Comparison of ENCODE assay signal across 23 cellular contexts in the genomic region with DNA sequence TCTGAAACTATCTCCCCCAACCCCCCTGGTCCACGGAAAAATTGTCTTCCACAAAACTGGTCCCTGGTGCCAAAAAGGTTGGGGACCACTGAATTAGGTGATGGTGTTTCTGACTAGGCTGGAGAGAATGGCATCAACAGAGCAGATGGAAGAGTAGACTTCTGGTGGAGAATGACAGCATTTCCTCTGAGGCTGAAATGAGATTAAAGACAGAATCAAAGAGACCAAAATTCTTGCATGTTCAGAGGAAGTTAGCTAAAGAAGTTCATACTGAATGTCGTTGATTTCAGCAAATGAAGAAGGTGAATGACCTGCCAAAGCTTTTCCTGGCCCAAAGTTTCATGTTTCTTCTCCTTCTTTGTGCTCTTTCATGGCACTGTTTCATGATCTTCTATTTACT.
DNase-seq lines count a peak whose midpoint lies in the region; ATAC-seq and TF ChIP-seq lines count a peak whose summit lies in the region.
"Had no signal": no experiment of that assay in that cellular context is flagged by ENCODE, and none has a peak within 500 bp of the region (broad histone marks: within the 10 kb centered on the region; RNA-seq: fewer than 3 reads in every experiment).

No MANE protein-coding gene starts in this region.

- intact Hi-C loops in CD8-positive, alpha-beta T cell (cut with DNase I, micrococcal nuclease) = no loop called here
- intact Hi-C loops in uterus (cut with DNase I; ENCODE audit: low total_unique reads) = no loop called here

- peaks cover 13% of the 10 kb centered on the region for H3K9me3 ChIP-seq in CD8-positive, alpha-beta T cell (ENCODE audit: low read length)
- H3K9me3 ChIP-seq in uterus = no peaks in the 10 kb centered on the region
- H3K9me3 ChIP-seq: SJCRH30 had no signal

- peak; percentile 69 for ATAC-seq in CD8-positive, alpha-beta T cell
- ATAC-seq in WTC11 = no peak
- ATAC-seq: HCT116, PC-3, Right ventricle myocardium inferior, SK-N-SH treated with all-trans-retinoic acid at 6 μM for 48 hours had no signal

- H3K27ac Mint-ChIP-seq in activated CD4-positive, alpha-beta T cell treated with anti-CD3 and anti-CD28 coated beads, Interleukin-2, amount 10 ng/mL, durations not matched to agents 7 days and 5 days = peak overlapping the region; percentile 9
- peak overlapping the region; percentile 78 for H3K27ac Mint-ChIP-seq in CD8-positive, alpha-beta T cell
- no peak overlapping the region for H3K27ac Mint-ChIP-seq in WTC11

- no peak for TF ChIP-seq POLR2A in uterus (IDR thresholded peaks at IDR 0.05)

- H3K4me3 ChIP-seq in CD8-positive, alpha-beta T cell (ENCODE audit: low read depth, low read length) = no peak overlapping the region
- no peak overlapping the region for H3K4me3 ChIP-seq in uterus
- H3K4me3 ChIP-seq: SJCRH30 had no signal

- no peak for TF ChIP-seq CTCF in CD8-positive, alpha-beta T cell (IDR thresholded peaks at IDR 0.05)
- TF ChIP-seq CTCF in WTC11 (IDR thresholded peaks at IDR 0.05) (no peak), uterus (IDR thresholded peaks at IDR 0.05) (no peak)

- CTCF ChIA-PET in activated CD4-positive, alpha-beta T cell treated with anti-CD3 and anti-CD28 coated beads, Interleukin-2, amount 10 ng/mL, durations not matched to agents 7 days and 5 days (lab: Charles Lee) = no interaction called here
- CTCF ChIA-PET in CD8-positive, alpha-beta T cell (lab: Charles Lee) = no interaction called here
- CTCF ChIA-PET in WTC11 (lab: Charles Lee) = no interaction called here

- H3K36me3 Mint-ChIP-seq in activated CD4-positive, alpha-beta T cell treated with anti-CD3 and anti-CD28 coated beads, Interleukin-2, amount 10 ng/mL, durations not matched to agents 7 days and 5 days (ENCODE audit: low read depth) = peaks cover 19% of the 10 kb centered on the region
- H3K36me3 Mint-ChIP-seq in CD8-positive, alpha-beta T cell = peaks cover 2% of the 10 kb centered on the region
- 0 out of 2 replicates have a peak, but pooled peaks cover 3% of the 10 kb centered on the region for H3K36me3 Mint-ChIP-seq in WTC11

- H3K4me1 ChIP-seq in CD8-positive, alpha-beta T cell (ENCODE audit: insufficient read depth, low read length) = peaks cover 33% of the 10 kb centered on the region
- H3K4me1 ChIP-seq in uterus = no peaks in the 10 kb centered on the region

- DNase-seq in activated CD4-positive, alpha-beta T cell treated with anti-CD3 and anti-CD28 coated beads, Interleukin-2, amount 10 ng/mL, durations not matched to agents 7 days and 5 days = no peak
- DNase-seq in activated CD4-positive, alpha-beta T cell treated with anti-CD3 and anti-CD28 coated beads for 1 hour = no peak
- DNase-seq in CD8-positive, alpha-beta T cell = no peak
- DNase-seq in WTC11 (ENCODE audit: low spot score) (no peak), NCI-H69 (lab: John Stamatoyannopoulos, UW) (no peak), uterus (no peak), cerebellum (ENCODE audit: low spot score) (no peak)
- DNase-seq: C1 segment of cervical spinal cord, DMS153, Karpas-422, NCI-H1092, NCI-H1417 treated with DMSO at 0.1 percent for 48 hours, NCI-H1694 treated with DMSO at 0.1 percent for 48 hours, NCI-H2081, NCI-H2171, NCI-H226, NCI-H510A, NCI-H748 treated with DMSO at 0.1 percent for 48 hours, PC-3, SJCRH30 had no signal

- peaks cover 42% of the 10 kb centered on the region for H3K4me1 Mint-ChIP-seq in activated CD4-positive, alpha-beta T cell treated with anti-CD3 and anti-CD28 coated beads, Interleukin-2, amount 10 ng/mL, durations not matched to agents 7 days and 5 days
- peaks cover 40% of the 10 kb centered on the region for H3K4me1 Mint-ChIP-seq in CD8-positive, alpha-beta T cell (ENCODE audit: low read depth)
- H3K4me1 Mint-ChIP-seq in WTC11 = peaks cover 7% of the 10 kb centered on the region

- POLR2A ChIA-PET in activated CD4-positive, alpha-beta T cell treated with anti-CD3 and anti-CD28 coated beads, Interleukin-2, amount 10 ng/mL, durations not matched to agents 7 days and 5 days (lab: Charles Lee) = no interaction called here
- POLR2A ChIA-PET in CD8-positive, alpha-beta T cell (lab: Charles Lee) = interaction anchor here (0.6 to 2.2 kb wide), 2 partner anchors 10 to 25 kb away, joined by 3 to 7 read pairs; no protein-coding TSS in a partner anchor
- POLR2A ChIA-PET in WTC11 (lab: Charles Lee) = no interaction called here

- H3K27ac ChIP-seq in CD8-positive, alpha-beta T cell (ENCODE audit: low read depth, low read length) = no peak overlapping the region
- no peak overlapping the region for H3K27ac ChIP-seq in uterus
- H3K27ac ChIP-seq: SJCRH30 had no signal

- H3K36me3 ChIP-seq in CD8-positive, alpha-beta T cell (ENCODE audit: insufficient read depth, low read length) = no peaks in the 10 kb centered on the region
- no peaks in the 10 kb centered on the region for H3K36me3 ChIP-seq in uterus
- H3K36me3 ChIP-seq: SJCRH30 had no signal

- peaks cover under 1% of the 10 kb centered on the region for H3K27me3 Mint-ChIP-seq in activated CD4-positive, alpha-beta T cell treated with anti-CD3 and anti-CD28 coated beads, Interleukin-2, amount 10 ng/mL, durations not matched to agents 7 days and 5 days
- no peaks in the 10 kb centered on the region for H3K27me3 Mint-ChIP-seq in CD8-positive, alpha-beta T cell (ENCODE audit: low read depth)
- no peaks in the 10 kb centered on the region for H3K27me3 Mint-ChIP-seq in WTC11 (ENCODE audit: low read depth)

- H3K4me3 Mint-ChIP-seq in activated CD4-positive, alpha-beta T cell treated with anti-CD3 and anti-CD28 coated beads, Interleukin-2, amount 10 ng/mL, durations not matched to agents 7 days and 5 days = no peak overlapping the region
- H3K4me3 Mint-ChIP-seq in CD8-positive, alpha-beta T cell = peak overlapping the region; percentile 6
- H3K4me3 Mint-ChIP-seq in WTC11 = no peak overlapping the region

- no peaks in the 10 kb centered on the region for H3K27me3 ChIP-seq in CD8-positive, alpha-beta T cell (ENCODE audit: insufficient read depth, low read length)
- H3K27me3 ChIP-seq in uterus = no peaks in the 10 kb centered on the region
- H3K27me3 ChIP-seq: SJCRH30 had no signal

- H3K9me3 Mint-ChIP-seq in activated CD4-positive, alpha-beta T cell treated with anti-CD3 and anti-CD28 coated beads, Interleukin-2, amount 10 ng/mL, durations not matched to agents 7 days and 5 days = peaks cover 23% of the 10 kb centered on the region
- peaks cover 8% of the 10 kb centered on the region for H3K9me3 Mint-ChIP-seq in CD8-positive, alpha-beta T cell
- H3K9me3 Mint-ChIP-seq in WTC11 = peaks cover 26% of the 10 kb centered on the region

TF ChIP-seq in WTC11, 78 proteins besides CTCF, POLR2A, EP300 and RAD21:
- TF ChIP-seq ZNF232 (CRISPR knock-in tag; IDR thresholded peaks at IDR 0.05) (no peak), ZNF317 (CRISPR knock-in tag; IDR thresholded peaks at IDR 0.05; ENCODE audit: borderline replicate concordance, low read depth) (peak; percentile 26; the same call in 1 of the 2 replicates), ZNF219 (CRISPR knock-in tag; IDR thresholded peaks at IDR 0.05; ENCODE audit: borderline replicate concordance) (no peak)
- TF ChIP-seq, protein P1, sequence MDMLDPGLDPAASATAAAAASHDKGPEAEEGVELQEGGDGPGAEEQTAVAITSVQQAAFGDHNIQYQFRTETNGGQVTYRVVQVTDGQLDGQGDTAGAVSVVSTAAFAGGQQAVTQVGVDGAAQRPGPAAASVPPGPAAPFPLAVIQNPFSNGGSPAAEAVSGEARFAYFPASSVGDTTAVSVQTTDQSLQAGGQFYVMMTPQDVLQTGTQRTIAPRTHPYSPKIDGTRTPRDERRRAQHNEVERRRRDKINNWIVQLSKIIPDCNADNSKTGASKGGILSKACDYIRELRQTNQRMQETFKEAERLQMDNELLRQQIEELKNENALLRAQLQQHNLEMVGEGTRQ (CRISPR knock-in tag; IDR thresholded peaks at IDR 0.05) = no peak
- TF ChIP-seq, protein P2, sequence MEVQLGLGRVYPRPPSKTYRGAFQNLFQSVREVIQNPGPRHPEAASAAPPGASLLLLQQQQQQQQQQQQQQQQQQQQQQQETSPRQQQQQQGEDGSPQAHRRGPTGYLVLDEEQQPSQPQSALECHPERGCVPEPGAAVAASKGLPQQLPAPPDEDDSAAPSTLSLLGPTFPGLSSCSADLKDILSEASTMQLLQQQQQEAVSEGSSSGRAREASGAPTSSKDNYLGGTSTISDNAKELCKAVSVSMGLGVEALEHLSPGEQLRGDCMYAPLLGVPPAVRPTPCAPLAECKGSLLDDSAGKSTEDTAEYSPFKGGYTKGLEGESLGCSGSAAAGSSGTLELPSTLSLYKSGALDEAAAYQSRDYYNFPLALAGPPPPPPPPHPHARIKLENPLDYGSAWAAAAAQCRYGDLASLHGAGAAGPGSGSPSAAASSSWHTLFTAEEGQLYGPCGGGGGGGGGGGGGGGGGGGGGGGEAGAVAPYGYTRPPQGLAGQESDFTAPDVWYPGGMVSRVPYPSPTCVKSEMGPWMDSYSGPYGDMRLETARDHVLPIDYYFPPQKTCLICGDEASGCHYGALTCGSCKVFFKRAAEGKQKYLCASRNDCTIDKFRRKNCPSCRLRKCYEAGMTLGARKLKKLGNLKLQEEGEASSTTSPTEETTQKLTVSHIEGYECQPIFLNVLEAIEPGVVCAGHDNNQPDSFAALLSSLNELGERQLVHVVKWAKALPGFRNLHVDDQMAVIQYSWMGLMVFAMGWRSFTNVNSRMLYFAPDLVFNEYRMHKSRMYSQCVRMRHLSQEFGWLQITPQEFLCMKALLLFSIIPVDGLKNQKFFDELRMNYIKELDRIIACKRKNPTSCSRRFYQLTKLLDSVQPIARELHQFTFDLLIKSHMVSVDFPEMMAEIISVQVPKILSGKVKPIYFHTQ (CRISPR knock-in tag; IDR thresholded peaks at IDR 0.05) = no peak
TF ChIP-seq in WTC11: peak in this region for 1.
